Comparison of ENCODE assay signal across 18 cellular contexts in the genomic region with DNA sequence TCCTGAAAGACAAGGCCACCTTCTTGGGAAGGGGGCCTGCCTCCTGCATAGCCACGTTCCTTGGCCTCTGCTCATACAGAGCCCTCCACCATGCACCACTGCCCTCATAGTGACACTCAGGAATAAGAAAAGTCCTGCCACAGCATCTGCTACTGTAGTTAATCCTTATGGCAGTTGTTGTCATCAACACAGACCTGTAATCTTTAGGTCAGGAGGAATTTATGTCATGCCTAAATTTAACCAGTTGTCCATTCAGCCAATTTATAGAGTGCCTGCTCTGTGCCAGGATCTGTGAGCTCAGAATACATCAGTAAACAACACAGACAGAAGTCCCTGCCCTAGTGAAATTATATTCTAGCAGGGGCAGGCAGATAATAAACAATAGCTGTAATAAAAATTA. TPM values are rescaled to one million over a fixed set of nuclear protein-coding genes. Genes with fewer than 3 reads are reported as not detected.
"Had no signal": no experiment of that assay in that cellular context is flagged by ENCODE, and none has a peak within 500 bp of the region (broad histone marks: within the 10 kb centered on the region; RNA-seq: fewer than 3 reads in every experiment).

No MANE protein-coding gene starts in this region.

- H3K36me3 ChIP-seq: ovary had no signal

- H3K27me3 ChIP-seq: ovary, testis had no signal

- H3K9me3 ChIP-seq: mucosa of descending colon, ovary, testis had no signal

- H3K4me2 ChIP-seq: smooth muscle cell had no signal

- FAIRE-seq: islet of Langerhans had no signal

- DNase-seq: activated CD4-positive, alpha-beta T cell treated with anti-CD3 and anti-CD28 coated beads for 48 hours; activated CD8-positive, alpha-beta memory T cell treated with anti-CD3 and anti-CD28 coated beads, Interleukin-2, amount 50 U/mL, for 4 hours; activated CD8-positive, alpha-beta T cell treated with anti-CD3 and anti-CD28 coated beads, Interleukin-2, amount 10 ng/mL, durations not matched to agents 7 days and 5 days; activated gamma-delta T cell; activated T-cell treated with anti-CD3 and anti-CD28 coated beads, Interleukin-2, amount 50 U/mL, for 72 hours; aorta; dermis blood vessel endothelial cell; mammary epithelial cell; mucosa of descending colon; naive thymus-derived CD4-positive, alpha-beta T cell; ovary; stimulated activated naive CD8-positive, alpha-beta T cell treated with anti-CD3 and anti-CD28 coated beads, Interleukin-15, Interleukin-2, amounts not matched to agents 100 U/mL and 50 U/mL, for 24 hours; T-helper 2 cell; testis had no signal

- H3K4me1 ChIP-seq: testis had no signal

- H3K27ac ChIP-seq: epithelial cell of prostate, ovary, testis had no signal

- H3K4me3 ChIP-seq: mucosa of descending colon, ovary, smooth muscle cell, testis had no signal

- ATAC-seq: activated CD8-positive, alpha-beta T cell treated with anti-CD3 and anti-CD28 coated beads, Interleukin-2, amount 10 ng/mL, durations not matched to agents 7 days and 5 days; activated T-cell treated with anti-CD3 and anti-CD28 coated beads, Interleukin-2, amount 50 U/mL, for 72 hours; mucosa of descending colon; naive thymus-derived CD4-positive, alpha-beta T cell; stimulated activated naive CD8-positive, alpha-beta T cell treated with anti-CD3 and anti-CD28 coated beads, Interleukin-15, Interleukin-2, amounts not matched to agents 100 U/mL and 50 U/mL, for 24 hours; WTC11 had no signal

RNA-seq across cellular contexts. Expression of gene FAM124A, which starts 44.4 kb away (rescaled TPM):
- total RNA-seq: activated CD8-positive, alpha-beta T cell treated with anti-CD3 and anti-CD28 coated beads, Interleukin-2, amount 10 ng/mL, durations not matched to agents 7 days and 5 days; smooth muscle cell had no signal
- polyA plus RNA-seq: naive thymus-derived CD4-positive, alpha-beta T cell had no signal
